8 cellular contexts compared by ENCODE assay signal in genomic region chr2:111884592-111884964, GRCh38. TPM values are rescaled to one million over a fixed set of nuclear protein-coding genes. Genes with fewer than 3 reads are reported as not detected.
DNase-seq lines count a peak whose midpoint lies in the region; ATAC-seq and TF ChIP-seq lines count a peak whose summit lies in the region.

No MANE protein-coding gene starts in this region.

- peaks cover 10% of the 10 kb centered on the region for H3K4me1 Mint-ChIP-seq in CD14-positive monocyte
- peaks cover 29% of the 10 kb centered on the region for H3K4me1 Mint-ChIP-seq in activated naive CD8-positive, alpha-beta T cell treated with anti-CD3 and anti-CD28 coated beads, Interleukin-2, amount 50 U/mL, for 24 hours

- no peaks in the 10 kb centered on the region for H3K36me3 ChIP-seq in kidney epithelial cell (ENCODE audit: control insufficient read depth, insufficient read depth, low read length)
- H3K36me3 ChIP-seq in thoracic aorta, result no peaks in the 10 kb centered on the region

- H3K4me3 Mint-ChIP-seq in CD14-positive monocyte, result peak overlapping the region; percentile 91 to 97
- peak overlapping the region; percentile 96 for H3K4me3 Mint-ChIP-seq in activated naive CD8-positive, alpha-beta T cell treated with anti-CD3 and anti-CD28 coated beads, Interleukin-2, amount 50 U/mL, for 24 hours

- intact Hi-C loops in CD14-positive monocyte (cut with micrococcal nuclease) (loop anchor here in 1 of 2 donors (1.0 kb wide), 1 partner anchor 164 kb away; no protein-coding TSS in a partner anchor), sciatic nerve (cut with DNase I) (no loop called here)

- H3K27me3 Mint-ChIP-seq in CD14-positive monocyte (ENCODE audit: low read depth in 3 of 3), result no peaks in the 10 kb centered on the region
- no peaks in the 10 kb centered on the region for H3K27me3 Mint-ChIP-seq in activated naive CD8-positive, alpha-beta T cell treated with anti-CD3 and anti-CD28 coated beads, Interleukin-2, amount 50 U/mL, for 24 hours

- H3K9me3 ChIP-seq in thoracic aorta, result no peaks in the 10 kb centered on the region

- peaks cover 5 to 14% of the 10 kb centered on the region in 2 donors for H3K4me1 ChIP-seq in thoracic aorta (ENCODE audit: control insufficient read depth in 1 of 2, low read depth in 2 of 2)

- TF ChIP-seq CTCF in CD14-positive monocyte (IDR thresholded peaks at IDR 0.05) (no peak), kidney epithelial cell (IDR thresholded peaks at IDR 0.05; ENCODE audit: insufficient read depth, low read length, poor library complexity, severe bottlenecking) (no peak), thoracic aorta (IDR thresholded peaks at IDR 0.05) (no peak)

- H3K4me3 ChIP-seq in kidney epithelial cell (ENCODE audit: low read depth, low read length) (peak overlapping the region; percentile 96), thoracic aorta (peak overlapping the region; percentile 99)

- ATAC-seq in HG02588 (IDR thresholded peaks at IDR 0.05; ENCODE audit: unreplicated experiment), result peak; percentile 3
- no peak for ATAC-seq in activated naive CD8-positive, alpha-beta T cell treated with anti-CD3 and anti-CD28 coated beads, Interleukin-2, amount 50 U/mL, for 24 hours
- ATAC-seq in thoracic aorta (ENCODE audit: insufficient number of reproducible peaks, low FRiP score, low read depth), result no peak
- no peak for ATAC-seq in GM18868 (IDR thresholded peaks at IDR 0.05; ENCODE audit: unreplicated experiment)
- ATAC-seq in sciatic nerve, result no peak

- no peaks in the 10 kb centered on the region for H3K9me3 Mint-ChIP-seq in CD14-positive monocyte
- H3K9me3 Mint-ChIP-seq in activated naive CD8-positive, alpha-beta T cell treated with anti-CD3 and anti-CD28 coated beads, Interleukin-2, amount 50 U/mL, for 24 hours, result no peaks in the 10 kb centered on the region

- DNase-seq in CD14-positive monocyte (ENCODE audit: low spot score), result no peak
- no peak for DNase-seq in activated naive CD8-positive, alpha-beta T cell treated with anti-CD3 and anti-CD28 coated beads, Interleukin-2, amount 50 U/mL, for 24 hours
- no peak for DNase-seq in kidney epithelial cell (ENCODE audit: low read depth)
- DNase-seq in thoracic aorta (ENCODE audit: low spot score), result no peak
- no peak for DNase-seq in sciatic nerve (ENCODE audit: low spot score)
- no peak for DNase-seq in DMS 273 treated with DMSO at 0.1 percent for 48 hours (lab: John Stamatoyannopoulos, UW)

- peak overlapping the region; percentile 53 to 71 for H3K27ac ChIP-seq in thoracic aorta

- H3K27me3 ChIP-seq in kidney epithelial cell (ENCODE audit: control insufficient read depth, insufficient read depth, low read length) (no peaks in the 10 kb centered on the region), thoracic aorta (replicated peaks; ENCODE audit: insufficient read depth) (no peaks in the 10 kb centered on the region)

- peak overlapping the region; percentile 90 to 95 (median 93) for H3K27ac Mint-ChIP-seq in CD14-positive monocyte
- H3K27ac Mint-ChIP-seq in activated naive CD8-positive, alpha-beta T cell treated with anti-CD3 and anti-CD28 coated beads, Interleukin-2, amount 50 U/mL, for 24 hours, result peak overlapping the region; percentile 98

- peaks cover 5 to 10% of the 10 kb centered on the region in 2 donors for H3K36me3 Mint-ChIP-seq in CD14-positive monocyte
- H3K36me3 Mint-ChIP-seq in activated naive CD8-positive, alpha-beta T cell treated with anti-CD3 and anti-CD28 coated beads, Interleukin-2, amount 50 U/mL, for 24 hours (ENCODE audit: low read depth), result peaks cover 19% of the 10 kb centered on the region

RNA-seq across cellular contexts. Expression of gene ANAPC1, which starts 0.6 kb away (rescaled TPM):
- 1 to 10 TPM; 4.2 to 6.8 TPM for polyA plus RNA-seq in CD14-positive monocyte
- total RNA-seq in kidney epithelial cell (46.3 and 47.6 TPM in 2 replicates), thoracic aorta (10 to 100 TPM; 33.6 to 45.6 TPM), sciatic nerve (35.6 TPM)

RNA-seq across cellular contexts. Expression of gene MERTK, which starts 13.8 kb away (rescaled TPM):
- polyA plus RNA-seq in CD14-positive monocyte, result 1 to 10 TPM; 4.1 to 4.2 TPM
- 2.7 and 4.1 TPM in 2 replicates for total RNA-seq in kidney epithelial cell
- total RNA-seq in thoracic aorta, result 10 to 100 TPM; 47.1 to 69.9 TPM
- 18.9 TPM for total RNA-seq in sciatic nerve
